In the genomic region with DNA sequence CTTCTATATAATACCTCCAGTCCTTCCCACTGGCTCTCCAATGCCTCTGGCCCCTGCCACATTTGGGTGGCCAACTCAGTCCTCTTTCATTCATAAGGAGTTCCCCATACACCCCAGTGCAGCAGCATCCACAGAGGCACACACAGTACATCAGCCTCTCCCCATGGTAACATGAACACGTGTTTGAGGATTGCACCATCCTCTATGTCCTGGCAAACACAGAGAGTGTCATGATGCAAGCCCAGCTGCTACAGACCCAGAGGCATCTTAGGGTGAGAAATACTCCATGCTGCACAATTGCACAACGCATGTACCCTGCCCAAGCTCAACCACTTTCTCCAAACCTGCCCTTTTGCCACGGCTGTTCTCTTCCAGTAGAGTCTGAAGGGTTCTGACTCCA, we compare ENCODE assay signal across 11 cellular contexts. TPM values are rescaled to one million over a fixed set of nuclear protein-coding genes. Genes with fewer than 3 reads are reported as not detected.
DNase-seq lines count a peak whose midpoint lies in the region; ATAC-seq, FAIRE-seq and TF ChIP-seq lines count a peak whose summit lies in the region.
"Had no signal": no experiment of that assay in that cellular context is flagged by ENCODE, and none has a peak within 500 bp of the region (broad histone marks: within the 10 kb centered on the region; RNA-seq: fewer than 3 reads in every experiment).

No MANE protein-coding gene starts in this region.

- H3K27me3 ChIP-seq in fibroblast of lung (ENCODE audit: control insufficient read depth, insufficient read depth, low read length), result no peaks in the 10 kb centered on the region
- H3K27me3 ChIP-seq in pancreas, result peaks cover 0 to 11% (median 0%) of the 10 kb centered on the region in 4 donors
- H3K27me3 ChIP-seq in small intestine (ENCODE audit: control insufficient read depth in 2 of 2, insufficient read depth in 2 of 2, low read length in 2 of 2), result no peaks in the 10 kb centered on the region
- H3K27me3 ChIP-seq: cardiac muscle cell had no signal

- no peak overlapping the region for H3K9ac ChIP-seq in fibroblast of lung (ENCODE audit: insufficient read depth, low read length)

- intact Hi-C loops in pancreas (cut with DNase I), result loop anchor here in 2 of 3 donors (5.0 to 10.0 kb wide), 3 partner anchors 481 to 1028 kb away; no protein-coding TSS in a partner anchor

- H3K36me3 ChIP-seq in fibroblast of lung (ENCODE audit: control insufficient read depth, insufficient read depth, low read length), result peaks cover 15% of the 10 kb centered on the region
- no peaks in the 10 kb centered on the region for H3K36me3 ChIP-seq in pancreas
- no peaks in the 10 kb centered on the region for H3K36me3 ChIP-seq in small intestine (ENCODE audit: control insufficient read depth in 2 of 2, insufficient read depth in 2 of 2, low read length in 2 of 2)
- H3K36me3 ChIP-seq: cardiac muscle cell had no signal

- ATAC-seq in pancreas, result peak in 3 of 4 donors; percentile 31 to 80 (median 66)
- ATAC-seq in GM19023 (IDR thresholded peaks at IDR 0.05; ENCODE audit: unreplicated experiment), result no peak

- H2AFZ ChIP-seq in fibroblast of lung (ENCODE audit: low read length), result no peak overlapping the region

- H3K27ac ChIP-seq in fibroblast of lung (ENCODE audit: insufficient read depth, low read length) (peak overlapping the region; percentile 63), pancreas (no peak overlapping the region), small intestine (ENCODE audit: low read depth in 1 of 2, low read length in 1 of 2) (peak overlapping the region in 1 of 2 donors; percentile 62)
- H3K27ac ChIP-seq: cardiac muscle cell, VCaP had no signal

- no peaks in the 10 kb centered on the region for H3K9me3 ChIP-seq in fibroblast of lung (ENCODE audit: control insufficient read depth, insufficient read depth, low read depth, low read length)
- H3K9me3 ChIP-seq in pancreas, result no peaks in the 10 kb centered on the region
- no peaks in the 10 kb centered on the region for H3K9me3 ChIP-seq in small intestine (ENCODE audit: control insufficient read depth, low read depth)

- TF ChIP-seq CTCF in fibroblast of lung (conservative IDR thresholded peaks at IDR 0.05 in 1 of 2, IDR thresholded peaks at IDR 0.05 in 1 of 2; ENCODE audit: low read depth in 1 of 2, low read length in 2 of 2), result no peak
- TF ChIP-seq CTCF in pancreas (IDR thresholded peaks at IDR 0.05), result no peak

- H4K20me1 ChIP-seq in fibroblast of lung (ENCODE audit: control insufficient read depth, extremely low read depth, insufficient read depth, low read length), result no peaks in the 10 kb centered on the region

- H3K4me2 ChIP-seq in fibroblast of lung (ENCODE audit: extremely low read depth, insufficient read depth, low read length), result no peak overlapping the region

- peaks cover 28% of the 10 kb centered on the region for H3K79me2 ChIP-seq in fibroblast of lung (ENCODE audit: control insufficient read depth, insufficient read depth, low read length)

- no peak for FAIRE-seq in pancreas (lab: Jason Lieb, UNC)
- no peak for FAIRE-seq in small intestine (lab: Jason Lieb, UNC)

- WGBS in pancreas, 2 donors, result 49 to 56% methylated on average over 3 of the region's 3 CpGs
- WGBS in small intestine, 3 donors, result 26 to 46% (median 38%) methylated on average over 3 of the region's 3 CpGs

- peaks cover 51% of the 10 kb centered on the region for H3K4me1 ChIP-seq in fibroblast of lung (ENCODE audit: control insufficient read depth, extremely low read depth, insufficient read depth, low read length)
- no peaks in the 10 kb centered on the region for H3K4me1 ChIP-seq in pancreas
- no peaks in the 10 kb centered on the region for H3K4me1 ChIP-seq in small intestine (ENCODE audit: control insufficient read depth in 2 of 2, insufficient read depth in 1 of 2, low read depth in 1 of 2, low read length in 1 of 2)

- H3K4me3 ChIP-seq in fibroblast of lung (replicated peaks in 1 of 4; ENCODE audit: control extremely low read depth in 1 of 4, insufficient read depth in 1 of 4, low read depth in 3 of 4, low read length in 4 of 4) (no peak overlapping the region), pancreas (no peak overlapping the region), small intestine (ENCODE audit: low read depth in 1 of 2, low read length in 2 of 2) (no peak overlapping the region)
- H3K4me3 ChIP-seq: cardiac muscle cell had no signal

- DNase-seq in EL (peak; percentile 83), NOMO-1 treated with dmso at 0.1 percent for 144 hours (lab: John Stamatoyannopoulos, UW; ENCODE audit: unreplicated experiment) (peak; percentile 75), fibroblast of lung (ENCODE audit: low read depth in 2 of 2) (peak; percentile 76 to 99), pancreas (no peak), small intestine (no peak)
- DNase-seq in activated naive CD4-positive, alpha-beta T cell treated with anti-CD3 and anti-CD28 coated beads, Interleukin-2, amount 50 U/mL, for 16 hours, result no peak
- no peak for DNase-seq in activated CD8-positive, alpha-beta memory T cell treated with anti-CD3 and anti-CD28 coated beads, Interleukin-2, amount 50 U/mL, for 4 hours
- DNase-seq: NCI-H1092 had no signal

RNA-seq across cellular contexts. Expression of gene IGFBP5, which starts 11.5 kb away (rescaled TPM):
- 783 and 1,100 TPM in 2 replicates for total RNA-seq in fibroblast of lung
- polyA plus RNA-seq in fibroblast of lung, result 712 and 2,607 TPM in 2 replicates
- polyA plus RNA-seq in fibroblast of lung (2012), result 532 and 2,380 TPM in 2 replicates
- polyA minus RNA-seq in fibroblast of lung (ENCODE audit: low replicate concordance), result 654 and 2,537 TPM in 2 replicates
- total RNA-seq in pancreas, result 10 to 100 TPM in 5 of 6 donors, 1 to 10 TPM in 1; 8.2 to 91.6 (median 28.8) TPM
- polyA plus RNA-seq in pancreas, result 10 to 100 TPM; 18.4 to 25.0 TPM
- 100 to 1,000 TPM in 1 of 3 donors, 1 to 10 TPM in 2; 1.3 to 107 (median 5.4) TPM for polyA plus RNA-seq in small intestine

RNA-seq across cellular contexts. Expression of gene IGFBP2, which starts 50.6 kb away (rescaled TPM):
- total RNA-seq in fibroblast of lung, result 32.6 and 36.3 TPM in 2 replicates
- 8.6 and 26.0 TPM in 2 replicates for polyA plus RNA-seq in fibroblast of lung
- polyA plus RNA-seq in fibroblast of lung (2012), result 14.2 and 46.3 TPM in 2 replicates
- polyA minus RNA-seq in fibroblast of lung (ENCODE audit: low replicate concordance), result 10.2 and 20.3 TPM in 2 replicates
- 100 to 1,000 TPM in 4 of 6 donors, 10 to 100 TPM in 2; 76.3 to 211 (median 155) TPM for total RNA-seq in pancreas
- polyA plus RNA-seq in pancreas, result 10 to 100 TPM; 43.1 to 56.5 TPM
- 10 to 100 TPM in 2 of 3 donors, 1 to 10 TPM in 1; 9.8 to 98.7 (median 14.1) TPM for polyA plus RNA-seq in small intestine

Comparison
In these comparisons a context has a peak if more than half of its experiments do, and no peak if none do; other contexts are left out.
1. DNase-seq: peak in EL (single experiment), NOMO-1 treated with dmso at 0.1 percent for 144 hours (single experiment) and fibroblast of lung (2 of 2); none in pancreas (0 of 6), activated naive CD4-positive, alpha-beta T cell treated with anti-CD3 and anti-CD28 coated beads, Interleukin-2, amount 50 U/mL, for 16 hours (single experiment), small intestine (single experiment) and activated CD8-positive, alpha-beta memory T cell treated with anti-CD3 and anti-CD28 coated beads, Interleukin-2, amount 50 U/mL, for 4 hours (single experiment).
2. RNA of gene IGFBP5, which starts 11.5 kb away (polyA plus RNA-seq): 532 to 2,607 TPM in fibroblast of lung; 18.4 to 25.0 TPM in pancreas and 1.3 to 107 TPM in small intestine; every median in the first group is over 4 times any median in the second.